11 cellular contexts compared by ENCODE assay signal in genomic region chr2:225429718-225430117, GRCh38. TPM values are rescaled to one million over a fixed set of nuclear protein-coding genes. Genes with fewer than 3 reads are reported as not detected.
DNase-seq lines count a peak whose midpoint lies in the region; ATAC-seq, FAIRE-seq and TF ChIP-seq lines count a peak whose summit lies in the region.
"Had no signal": no experiment of that assay in that cellular context is flagged by ENCODE, and none has a peak within 500 bp of the region (broad histone marks: within the 10 kb centered on the region; RNA-seq: fewer than 3 reads in every experiment).

No MANE protein-coding gene starts in this region.

- no peak overlapping the region for H3K4ac ChIP-seq in mesenchymal stem cell (ENCODE audit: low read depth in 1 of 2, low read length in 2 of 2)

- no peak overlapping the region for H3K23ac ChIP-seq in mesenchymal stem cell (ENCODE audit: low read length in 2 of 2)

- H2AFZ ChIP-seq in astrocyte (ENCODE audit: low read depth, low read length): no peak overlapping the region
- H2AFZ ChIP-seq in mesenchymal stem cell (ENCODE audit: low read depth, low read length): no peak overlapping the region

- H3K4me1 ChIP-seq in BE2C (peaks cover 25% of the 10 kb centered on the region), astrocyte (ENCODE audit: insufficient read depth, low read length) (no peaks in the 10 kb centered on the region), mesenchymal stem cell (ENCODE audit: control insufficient read depth, insufficient read depth, low read depth, low read length) (no peaks in the 10 kb centered on the region)

- H3K79me2 ChIP-seq in astrocyte (ENCODE audit: insufficient read depth, low read length): no peaks in the 10 kb centered on the region

- no peaks in the 10 kb centered on the region for H4K20me1 ChIP-seq in astrocyte (ENCODE audit: insufficient read depth, low read length)

- WGBS in mesenchymal stem cell: 79% methylated on average over 3 of the region's 4 CpGs

- no peak overlapping the region for H3K18ac ChIP-seq in mesenchymal stem cell (ENCODE audit: low read depth in 1 of 2, low read length in 2 of 2)

- H3K9me3 ChIP-seq in BE2C: no peaks in the 10 kb centered on the region
- H3K9me3 ChIP-seq in astrocyte (ENCODE audit: insufficient read depth, low read depth, low read length): no peaks in the 10 kb centered on the region
- H3K9me3 ChIP-seq in mesenchymal stem cell (ENCODE audit: control insufficient read depth, low read length): no peaks in the 10 kb centered on the region

- H3K27me3 ChIP-seq in BE2C (no peaks in the 10 kb centered on the region), astrocyte (ENCODE audit: insufficient read depth, low read length) (no peaks in the 10 kb centered on the region), mesenchymal stem cell (ENCODE audit: control insufficient read depth in 1 of 2, insufficient read depth in 1 of 2, low read length in 2 of 2) (no peaks in the 10 kb centered on the region)

- TF ChIP-seq CTCF in BE2C (IDR thresholded peaks at IDR 0.05; ENCODE audit: low read depth, low read length) (no peak), astrocyte (IDR thresholded peaks at IDR 0.05; ENCODE audit: insufficient read depth, low read depth, low read length) (no peak)

- H3K4me2 ChIP-seq in astrocyte (ENCODE audit: low read length) (no peak overlapping the region), mesenchymal stem cell (ENCODE audit: low read length, poor library complexity, severe bottlenecking) (no peak overlapping the region)

- H4K91ac ChIP-seq in mesenchymal stem cell (ENCODE audit: low read length): no peak overlapping the region

- H3K27ac Mint-ChIP-seq in astrocyte (ENCODE audit: unreplicated experiment): no peak overlapping the region
- no peak overlapping the region for H3K27ac Mint-ChIP-seq in activated T-helper 2 cell treated with anti-CD3 and anti-CD28 coated beads, Interferon-gamma antibody, Interleukin-2, Interleukin-4, amounts not matched to agents 10 μg/mL and 5 μg/mL and 100 μg/mL, durations not matched to agents 14 hours and 24 hours and 36 hours
- H3K27ac Mint-ChIP-seq: CD4-positive, alpha-beta memory T cell; natural killer cell had no signal

- no peaks in the 10 kb centered on the region for H3K79me1 ChIP-seq in mesenchymal stem cell (replicated peaks; ENCODE audit: low read length, poor library complexity, severe bottlenecking)

- no peak overlapping the region for H2BK12ac ChIP-seq in mesenchymal stem cell (ENCODE audit: low read length in 2 of 2)

- no peak overlapping the region for H2BK120ac ChIP-seq in mesenchymal stem cell (ENCODE audit: low read depth, low read length)

- H3K27me3 Mint-ChIP-seq in astrocyte (ENCODE audit: low read depth, unreplicated experiment): no peaks in the 10 kb centered on the region
- H3K27me3 Mint-ChIP-seq in activated T-helper 2 cell treated with anti-CD3 and anti-CD28 coated beads, Interferon-gamma antibody, Interleukin-2, Interleukin-4, amounts not matched to agents 10 μg/mL and 5 μg/mL and 100 μg/mL, durations not matched to agents 14 hours and 24 hours and 36 hours (ENCODE audit: low read depth): no peaks in the 10 kb centered on the region

- H4K8ac ChIP-seq in mesenchymal stem cell (ENCODE audit: low read length): no peak overlapping the region

- H3K36me3 ChIP-seq in BE2C (no peaks in the 10 kb centered on the region), astrocyte (ENCODE audit: insufficient read depth, low read length) (no peaks in the 10 kb centered on the region), mesenchymal stem cell (ENCODE audit: control insufficient read depth in 1 of 2, insufficient read depth in 2 of 2, low read depth in 1 of 2, low read length in 2 of 2) (no peaks in the 10 kb centered on the region)

- no peaks in the 10 kb centered on the region for H3K36me3 Mint-ChIP-seq in astrocyte (ENCODE audit: low read depth, unreplicated experiment)
- H3K36me3 Mint-ChIP-seq in activated T-helper 2 cell treated with anti-CD3 and anti-CD28 coated beads, Interferon-gamma antibody, Interleukin-2, Interleukin-4, amounts not matched to agents 10 μg/mL and 5 μg/mL and 100 μg/mL, durations not matched to agents 14 hours and 24 hours and 36 hours (ENCODE audit: low read depth): no peaks in the 10 kb centered on the region
- H3K36me3 Mint-ChIP-seq: CD4-positive, alpha-beta memory T cell; natural killer cell had no signal

- no peaks in the 10 kb centered on the region for H3K9me3 Mint-ChIP-seq in astrocyte (ENCODE audit: unreplicated experiment)
- no peaks in the 10 kb centered on the region for H3K9me3 Mint-ChIP-seq in activated T-helper 2 cell treated with anti-CD3 and anti-CD28 coated beads, Interferon-gamma antibody, Interleukin-2, Interleukin-4, amounts not matched to agents 10 μg/mL and 5 μg/mL and 100 μg/mL, durations not matched to agents 14 hours and 24 hours and 36 hours
- H3K9me3 Mint-ChIP-seq: CD4-positive, alpha-beta memory T cell; natural killer cell had no signal

- H3K9ac ChIP-seq in astrocyte (ENCODE audit: low read length) (no peak overlapping the region), mesenchymal stem cell (ENCODE audit: low read length) (peak overlapping the region; percentile 58)

- H3K4me1 Mint-ChIP-seq in astrocyte (ENCODE audit: low read depth, unreplicated experiment): no peaks in the 10 kb centered on the region
- no peaks in the 10 kb centered on the region for H3K4me1 Mint-ChIP-seq in activated T-helper 2 cell treated with anti-CD3 and anti-CD28 coated beads, Interferon-gamma antibody, Interleukin-2, Interleukin-4, amounts not matched to agents 10 μg/mL and 5 μg/mL and 100 μg/mL, durations not matched to agents 14 hours and 24 hours and 36 hours (ENCODE audit: low read depth)
- H3K4me1 Mint-ChIP-seq: CD4-positive, alpha-beta memory T cell; natural killer cell had no signal

- no peak overlapping the region for H2BK15ac ChIP-seq in mesenchymal stem cell (ENCODE audit: low read depth, poor library complexity, severe bottlenecking)

- DNase-seq in BE2C (peak; percentile 83), NCI-H1694 treated with DMSO at 0.1 percent for 48 hours (lab: John Stamatoyannopoulos, UW) (peak; percentile 97), astrocyte (ENCODE audit: low read depth) (peak; percentile 16), mesenchymal stem cell (peak; percentile 10)
- no peak for DNase-seq in activated T-helper 2 cell treated with anti-CD3 and anti-CD28 coated beads, Interferon-gamma antibody, Interleukin-2, Interleukin-4, amounts not matched to agents 10 μg/mL and 5 μg/mL and 100 μg/mL, durations not matched to agents 14 hours and 24 hours and 36 hours (ENCODE audit: low spot score)
- DNase-seq: CD4-positive, alpha-beta memory T cell; natural killer cell had no signal

- ATAC-seq in GM19395 (IDR thresholded peaks at IDR 0.05; ENCODE audit: unreplicated experiment) (no peak), HG03469 (IDR thresholded peaks at IDR 0.05; ENCODE audit: unreplicated experiment) (no peak), GM21381 (IDR thresholded peaks at IDR 0.05; ENCODE audit: unreplicated experiment) (no peak)
- ATAC-seq: natural killer cell had no signal

- no peak overlapping the region for H3K4me3 Mint-ChIP-seq in astrocyte (ENCODE audit: unreplicated experiment)
- no peak overlapping the region for H3K4me3 Mint-ChIP-seq in activated T-helper 2 cell treated with anti-CD3 and anti-CD28 coated beads, Interferon-gamma antibody, Interleukin-2, Interleukin-4, amounts not matched to agents 10 μg/mL and 5 μg/mL and 100 μg/mL, durations not matched to agents 14 hours and 24 hours and 36 hours (ENCODE audit: low read depth)
- H3K4me3 Mint-ChIP-seq: CD4-positive, alpha-beta memory T cell; natural killer cell had no signal

- FAIRE-seq in astrocyte (lab: Jason Lieb, UNC): no peak
- FAIRE-seq: endothelial cell of umbilical vein had no signal

- intact Hi-C loops in activated T-helper 2 cell treated with anti-CD3 and anti-CD28 coated beads, Interferon-gamma antibody, Interleukin-2, Interleukin-4, amounts not matched to agents 10 μg/mL and 5 μg/mL and 100 μg/mL, durations not matched to agents 14 hours and 24 hours and 36 hours (cut with micrococcal nuclease): no loop called here

- H3K27ac ChIP-seq in astrocyte (ENCODE audit: low read depth, low read length) (no peak overlapping the region), mesenchymal stem cell (ENCODE audit: low read length, poor library complexity, severe bottlenecking) (no peak overlapping the region)

- no peak overlapping the region for H3K14ac ChIP-seq in mesenchymal stem cell (ENCODE audit: low read length in 2 of 2)

- H3K4me3 ChIP-seq in BE2C (ENCODE audit: low read depth, low read length) (no peak overlapping the region), astrocyte (ENCODE audit: insufficient read depth, low read depth, low read length) (no peak overlapping the region), mesenchymal stem cell (ENCODE audit: insufficient read depth in 1 of 2, low read depth in 1 of 2, low read length in 2 of 2) (no peak overlapping the region)

- no peak overlapping the region for H2AK5ac ChIP-seq in mesenchymal stem cell (ENCODE audit: low read length, severe bottlenecking)

- no peak overlapping the region for H2BK5ac ChIP-seq in mesenchymal stem cell (ENCODE audit: low read depth, low read length, poor library complexity, severe bottlenecking)

RNA-seq across cellular contexts. Expression of gene NYAP2, which starts 30.2 kb away (rescaled TPM):
- polyA plus RNA-seq in BE2C (2012; ENCODE audit: insufficient read depth, insufficient read length, low read depth): 1.6 TPM
- 0.14 and 0.19 TPM in 2 replicates for total RNA-seq in astrocyte
- polyA plus RNA-seq in mesenchymal stem cell (2013, experiment 1 of 2): not detected
- polyA plus RNA-seq in mesenchymal stem cell (2013, experiment 2 of 2): not detected
- not detected in 2 replicates for total RNA-seq in activated T-helper 2 cell treated with anti-CD3 and anti-CD28 coated beads, Interferon-gamma antibody, Interleukin-2, Interleukin-4, amounts not matched to agents 10 μg/mL and 5 μg/mL and 100 μg/mL, durations not matched to agents 14 hours and 24 hours and 36 hours
- total RNA-seq: endothelial cell of umbilical vein had no signal
- polyA plus RNA-seq: CD4-positive, alpha-beta memory T cell; endothelial cell of umbilical vein had no signal
